Comparison of ENCODE assay signal across 26 cellular contexts in the genomic region with DNA sequence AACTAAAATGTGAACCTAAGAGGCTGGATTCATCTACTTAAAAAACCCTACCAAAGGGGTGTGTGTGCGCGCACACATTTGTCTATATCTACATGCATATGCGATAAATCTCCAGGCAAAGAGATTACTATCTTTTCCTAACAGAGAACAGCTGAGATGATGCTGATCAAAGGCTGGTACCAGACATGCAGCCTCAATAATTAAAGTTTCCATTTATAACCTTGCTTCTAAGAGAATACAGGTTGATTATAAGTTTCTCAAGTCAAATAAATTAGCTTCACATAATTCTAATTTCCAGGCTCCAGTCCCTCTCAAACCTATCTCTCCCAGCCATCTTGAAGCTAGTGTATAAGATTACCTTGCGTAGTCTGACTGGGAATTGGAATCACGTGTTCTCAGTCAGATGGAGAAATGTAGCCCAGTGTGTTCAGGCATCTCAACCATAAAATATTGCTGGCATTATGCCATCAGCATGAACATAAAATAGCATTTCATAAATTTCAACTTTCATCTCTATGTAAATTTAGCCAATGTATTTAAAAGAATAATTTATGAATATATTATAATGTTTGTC.
"Had no signal": no experiment of that assay in that cellular context is flagged by ENCODE, and none has a peak within 500 bp of the region (broad histone marks: within the 10 kb centered on the region; RNA-seq: fewer than 3 reads in every experiment).

No MANE protein-coding gene starts in this region.

- H3K4me3 Mint-ChIP-seq: natural killer cell treated with Interleukin-12 subunit alpha and Interleukin-12 subunit beta and Interleukin-15 and Interleukin-18, amount 100 ng/mL, for 72 hours; nephron progenitor cell; neural crest cell; stimulated activated effector memory CD8-positive, alpha-beta T cell treated with anti-CD3 and anti-CD28 coated beads, Interleukin-12 subunit alpha, Interleukin-12 subunit beta, amount 100 ng/mL, for 72 hours; stimulated activated naive B cell treated with anti-CD40 and anti-IgM and Interleukin-4, amounts not matched to agents 10 μg/mL and 1 μg/mL and 100 μg/mL, for 72 hours; stimulated activated naive CD8-positive, alpha-beta T cell treated with anti-CD3 and anti-CD28 coated beads, Interleukin-15, Interleukin-2, amounts not matched to agents 100 ng/mL and 50 ng/mL, for 24 hours had no signal

- H3K9me3 Mint-ChIP-seq: neural crest cell had no signal

- H3K4me1 Mint-ChIP-seq: neural crest cell; stimulated activated effector memory CD8-positive, alpha-beta T cell treated with anti-CD3 and anti-CD28 coated beads, Interleukin-12 subunit alpha, Interleukin-12 subunit beta, amount 100 ng/mL, for 72 hours; stimulated activated naive B cell treated with anti-CD40 and anti-IgM and Interleukin-4, amounts not matched to agents 10 μg/mL and 1 μg/mL and 100 μg/mL, for 72 hours had no signal

- H3K27me3 Mint-ChIP-seq: natural killer cell treated with Interleukin-12 subunit alpha and Interleukin-12 subunit beta and Interleukin-15 and Interleukin-18, amount 100 ng/mL, for 72 hours; progenitor cell of endocrine pancreas; stimulated activated naive B cell treated with anti-CD40 and anti-IgM and Interleukin-4, amounts not matched to agents 10 μg/mL and 1 μg/mL and 100 μg/mL, for 72 hours; stimulated activated naive CD8-positive, alpha-beta T cell treated with anti-CD3 and anti-CD28 coated beads, Interleukin-15, Interleukin-2, amounts not matched to agents 100 ng/mL and 50 ng/mL, for 24 hours had no signal

- H3K27ac Mint-ChIP-seq: natural killer cell treated with Interleukin-12 subunit alpha and Interleukin-12 subunit beta and Interleukin-15 and Interleukin-18, amount 100 ng/mL, for 72 hours; nephron progenitor cell; progenitor cell of endocrine pancreas; stimulated activated effector memory CD8-positive, alpha-beta T cell treated with anti-CD3 and anti-CD28 coated beads, Interleukin-12 subunit alpha, Interleukin-12 subunit beta, amount 100 ng/mL, for 72 hours; stimulated activated naive B cell treated with anti-CD40 and anti-IgM and Interleukin-4, amounts not matched to agents 10 μg/mL and 1 μg/mL and 100 μg/mL, for 72 hours; stimulated activated naive CD8-positive, alpha-beta T cell treated with anti-CD3 and anti-CD28 coated beads, Interleukin-15, Interleukin-2, amounts not matched to agents 100 ng/mL and 50 ng/mL, for 24 hours had no signal

- H3K36me3 ChIP-seq: neutrophil, pancreas, right lobe of liver, sigmoid colon, stomach, thoracic aorta, thyroid gland, tibial nerve, upper lobe of left lung, vagina had no signal

- ATAC-seq: natural killer cell treated with Interleukin-12 subunit alpha and Interleukin-12 subunit beta and Interleukin-15 and Interleukin-18, amount 100 ng/mL, for 72 hours; pancreas; psoas muscle; right cardiac atrium; right lobe of liver; stimulated activated effector memory CD8-positive, alpha-beta T cell treated with anti-CD3 and anti-CD28 coated beads, Interleukin-12 subunit alpha, Interleukin-12 subunit beta, amount 100 ng/mL, for 72 hours; stimulated activated naive B cell treated with anti-CD40 and anti-IgM and Interleukin-4, amounts not matched to agents 10 μg/mL and 1 μg/mL and 100 μg/mL, for 72 hours had no signal

- H3K27me3 ChIP-seq: neutrophil, pancreas, right lobe of liver, sigmoid colon, stomach, thyroid gland, tibial nerve, upper lobe of left lung, vagina had no signal

- DNase-seq: nephron progenitor cell; pancreas; psoas muscle; right cardiac atrium; right lobe of liver; sigmoid colon; small intestine; stimulated activated CD4-positive, alpha-beta T cell treated with anti-CD3 and anti-CD28 coated beads, Interleukin-15, amount 100 ng/mL, for 24 hours; stimulated activated CD4-positive, alpha-beta T cell treated with anti-CD3 and anti-CD28 coated beads, Interleukin-2, amount 100 ng/mL, for 24 hours; stimulated activated CD4-positive, alpha-beta T cell treated with anti-CD3 and anti-CD28 coated beads, Interleukin-2, amount 100 ng/mL, for 48 hours; stimulated activated CD4-positive, alpha-beta T cell treated with anti-CD3 and anti-CD28 coated beads, Interleukin-4, amount 100 ng/mL, for 24 hours; stimulated activated naive B cell treated with anti-CD40 and anti-IgM and Interleukin-4, amounts not matched to agents 10 μg/mL and 1 μg/mL and 100 μg/mL, for 72 hours; stimulated activated naive CD4-positive, alpha-beta T cell treated with Interleukin-2 at 50 U/mL for 16 hours; stomach; thyroid gland; trophoblast cell; upper lobe of left lung had no signal

- H3K9me3 ChIP-seq: neutrophil, pancreas, psoas muscle, right lobe of liver, sigmoid colon, stomach, thoracic aorta, thyroid gland, upper lobe of left lung, vagina had no signal

- H3K4me3 ChIP-seq: pancreas, psoas muscle, right lobe of liver, sigmoid colon, stomach, thoracic aorta, thyroid gland, tibial nerve, upper lobe of left lung, vagina had no signal

- H3K27ac ChIP-seq: neutrophil, pancreas, psoas muscle, right lobe of liver, sigmoid colon, stomach, thoracic aorta, thyroid gland, tibial nerve, upper lobe of left lung, vagina had no signal

- H3K36me3 Mint-ChIP-seq: natural killer cell treated with Interleukin-12 subunit alpha and Interleukin-12 subunit beta and Interleukin-15 and Interleukin-18, amount 100 ng/mL, for 72 hours; stimulated activated effector memory CD8-positive, alpha-beta T cell treated with anti-CD3 and anti-CD28 coated beads, Interleukin-12 subunit alpha, Interleukin-12 subunit beta, amount 100 ng/mL, for 72 hours; stimulated activated naive B cell treated with anti-CD40 and anti-IgM and Interleukin-4, amounts not matched to agents 10 μg/mL and 1 μg/mL and 100 μg/mL, for 72 hours had no signal

- H3K4me1 ChIP-seq: pancreas, psoas muscle, right lobe of liver, sigmoid colon, stomach, thyroid gland, tibial nerve, upper lobe of left lung, vagina had no signal
